In genomic region chr20:58303547-58303946, GRCh38 we compare ENCODE assay signal across 1 cellular context.
TF ChIP-seq lines count a peak whose summit lies in the region.

No MANE protein-coding gene starts in this region.

TF ChIP-seq in K562, 482 proteins besides CTCF, POLR2A, EP300 and RAD21 (continued from another document):
- TF ChIP-seq ZBTB40 (IDR thresholded peaks at IDR 0.05) = peak; percentile 91
- TF ChIP-seq ZBTB40 (CRISPR knock-in tag; IDR thresholded peaks at IDR 0.05) = peak; percentile 86
